ENCODE assay signal across 14 cellular contexts in genomic region chr1:89715677-89716076, GRCh38.
DNase-seq lines count a peak whose midpoint lies in the region; FAIRE-seq lines count a peak whose summit lies in the region.
"Had no signal": no experiment of that assay in that cellular context is flagged by ENCODE, and none has a peak within 500 bp of the region (broad histone marks: within the 10 kb centered on the region; RNA-seq: fewer than 3 reads in every experiment).

No MANE protein-coding gene starts in this region.

- H3K36me3 Mint-ChIP-seq in activated T-cell treated with anti-CD3 and anti-CD28 coated beads, Interleukin-2, amount 50 U/mL, for 24 hours (ENCODE audit: low read depth): peaks cover 93% of the 10 kb centered on the region
- peaks cover 33% of the 10 kb centered on the region for H3K36me3 Mint-ChIP-seq in activated naive CD8-positive, alpha-beta T cell

- peaks cover 82% of the 10 kb centered on the region for H3K4me1 Mint-ChIP-seq in activated T-cell treated with anti-CD3 and anti-CD28 coated beads, Interleukin-2, amount 50 U/mL, for 24 hours (ENCODE audit: low read depth)
- peaks cover 75% of the 10 kb centered on the region for H3K4me1 Mint-ChIP-seq in activated naive CD8-positive, alpha-beta T cell (ENCODE audit: low read depth)

- H3K4me3 Mint-ChIP-seq in activated T-cell treated with anti-CD3 and anti-CD28 coated beads, Interleukin-2, amount 50 U/mL, for 24 hours: no peak overlapping the region
- H3K4me3 Mint-ChIP-seq in activated naive CD8-positive, alpha-beta T cell: no peak overlapping the region
- H3K4me3 Mint-ChIP-seq: GM23338 had no signal

- no peaks in the 10 kb centered on the region for H3K9me3 Mint-ChIP-seq in activated T-cell treated with anti-CD3 and anti-CD28 coated beads, Interleukin-2, amount 50 U/mL, for 24 hours
- no peaks in the 10 kb centered on the region for H3K9me3 Mint-ChIP-seq in activated naive CD8-positive, alpha-beta T cell (ENCODE audit: low read depth)
- H3K9me3 Mint-ChIP-seq: GM23338 had no signal

- no peaks in the 10 kb centered on the region for H3K27me3 Mint-ChIP-seq in activated T-cell treated with anti-CD3 and anti-CD28 coated beads, Interleukin-2, amount 50 U/mL, for 24 hours
- no peaks in the 10 kb centered on the region for H3K27me3 Mint-ChIP-seq in activated naive CD8-positive, alpha-beta T cell

- peak overlapping the region; percentile 31 for H3K27ac Mint-ChIP-seq in activated T-cell treated with anti-CD3 and anti-CD28 coated beads, Interleukin-2, amount 50 U/mL, for 24 hours
- H3K27ac Mint-ChIP-seq in activated naive CD8-positive, alpha-beta T cell: peak overlapping the region; percentile 99
- H3K27ac Mint-ChIP-seq: GM23338 had no signal

- peak; percentile 17 for FAIRE-seq in G401.6 (lab: Jason Lieb, UNC)
- FAIRE-seq: GM12878, GM18507 had no signal

- peak; percentile 14 for DNase-seq in NCI-H82 (lab: John Stamatoyannopoulos, UW)
- no peak for DNase-seq in NCI-H82 treated with DMSO at 0.1 percent for 48 hours (lab: John Stamatoyannopoulos, UW; ENCODE audit: unreplicated experiment)
- no peak for DNase-seq in activated T-cell treated with anti-CD3 and anti-CD28 coated beads, Interleukin-2, amount 50 U/mL, for 24 hours
- DNase-seq in activated T-cell treated with anti-CD3 and anti-CD28 coated beads, Interleukin-2, amount 50 U/mL, for 1 hour: no peak
- no peak for DNase-seq in OCI-M2 (lab: John Stamatoyannopoulos, UW; ENCODE audit: unreplicated experiment)
- DNase-seq in glomerular visceral epithelial cell (ENCODE audit: extremely low spot score): no peak
- DNase-seq: Calu3, DMS 273 treated with DMSO at 0.1 percent for 48 hours, H7 had no signal
